8 cellular contexts compared by ENCODE assay signal in genomic region chr1:65148548-65149390, GRCh38. TPM values are rescaled to one million over a fixed set of nuclear protein-coding genes. Genes with fewer than 3 reads are reported as not detected.
DNase-seq lines count a peak whose midpoint lies in the region; ATAC-seq and TF ChIP-seq lines count a peak whose summit lies in the region.

No MANE protein-coding gene starts in this region.

- H3K4me1 ChIP-seq in duodenal mucosa (ENCODE audit: control insufficient read depth in 1 of 2, insufficient read depth in 2 of 2, low read length in 2 of 2) (peaks cover 7 to 13% of the 10 kb centered on the region in 2 donors), lower lobe of right lung (peaks cover 7% of the 10 kb centered on the region)

- H3K4me3 ChIP-seq in Jurkat, Clone E6-1 (ENCODE audit: low read length) = peak overlapping the region; percentile 53
- H3K4me3 ChIP-seq in duodenal mucosa (ENCODE audit: low read depth in 1 of 2, low read length in 2 of 2) (peak overlapping the region; percentile 69 to 73), lower lobe of right lung (peak overlapping the region; percentile 76)

- H3K36me3 ChIP-seq in duodenal mucosa (ENCODE audit: control insufficient read depth in 1 of 2, insufficient read depth in 2 of 2, low read length in 2 of 2) (no peaks in the 10 kb centered on the region), lower lobe of right lung (no peaks in the 10 kb centered on the region)

- intact Hi-C loops in lower lobe of right lung (cut with DNase I) = no loop called here

- no peaks in the 10 kb centered on the region for H3K9me3 ChIP-seq in duodenal mucosa (ENCODE audit: control insufficient read depth in 1 of 2, low read length in 2 of 2)
- H3K9me3 ChIP-seq in lower lobe of right lung = no peaks in the 10 kb centered on the region

- DNase-seq in DMS153 (lab: John Stamatoyannopoulos, UW) (peak; percentile 18), DMS153 treated with DMSO at 0.1 percent for 48 hours (lab: John Stamatoyannopoulos, UW; ENCODE audit: unreplicated experiment) (no peak), lower lobe of right lung (peak; percentile 52)
- DNase-seq in Jurkat, Clone E6-1 (ENCODE audit: low read depth, low spot score) = no peak
- peak; percentile 8 for DNase-seq in stimulated activated CD8-positive, alpha-beta memory T cell treated with anti-CD3 and anti-CD28 coated beads, Interleukin-4, amount 100 ng/mL, for 24 hours (ENCODE audit: low read depth)

- 0 out of 2 replicates have a peak, but pooled peaks have one; percentile 11 for TF ChIP-seq CTCF in VCaP (conservative IDR thresholded peaks at IDR 0.05)
- TF ChIP-seq CTCF in lower lobe of right lung (IDR thresholded peaks at IDR 0.05) = no peak

- H3K9ac ChIP-seq in duodenal mucosa (ENCODE audit: low read depth in 1 of 2, low read length in 2 of 2) = peak overlapping the region in 1 of 2 donors; percentile 63

- ATAC-seq in GM21825 (IDR thresholded peaks at IDR 0.05; ENCODE audit: unreplicated experiment) (peak; percentile 48), lower lobe of right lung (peak; percentile 58 to 59)

- H3K27me3 ChIP-seq in duodenal mucosa (ENCODE audit: control insufficient read depth in 1 of 2, insufficient read depth in 2 of 2, low read length in 2 of 2) (peaks cover 0 to 4% of the 10 kb centered on the region in 2 donors), lower lobe of right lung (ENCODE audit: low read depth) (peaks cover 17% of the 10 kb centered on the region)

- peak overlapping the region; percentile 85 for H3K27ac ChIP-seq in VCaP
- H3K27ac ChIP-seq in duodenal mucosa (ENCODE audit: low read depth, low read length) = peak overlapping the region; percentile 39
- H3K27ac ChIP-seq in lower lobe of right lung = peak overlapping the region; percentile 36

RNA-seq across cellular contexts. Expression of gene AK4, which starts 0.8 kb away (rescaled TPM):
- 10.4 TPM for polyA plus RNA-seq in Jurkat, Clone E6-1 (2012; ENCODE audit: insufficient read depth, insufficient read length)
- 7.0 TPM for total RNA-seq in lower lobe of right lung

Comparison
In these comparisons a context has a peak if more than half of its experiments do, and no peak if none do; other contexts are left out.
1. DNase-seq: peak in DMS153 (single experiment), lower lobe of right lung (single experiment) and stimulated activated CD8-positive, alpha-beta memory T cell treated with anti-CD3 and anti-CD28 coated beads, Interleukin-4, amount 100 ng/mL, for 24 hours (single experiment); none in DMS153 treated with DMSO at 0.1 percent for 48 hours (single experiment) and Jurkat, Clone E6-1 (single experiment).
2. Peak in every context shown above with its lines, with median percentiles within 50 percentile points of each other: H3K4me3 ChIP-seq and H3K27ac ChIP-seq.